16 cellular contexts compared by ENCODE assay signal in the genomic region with DNA sequence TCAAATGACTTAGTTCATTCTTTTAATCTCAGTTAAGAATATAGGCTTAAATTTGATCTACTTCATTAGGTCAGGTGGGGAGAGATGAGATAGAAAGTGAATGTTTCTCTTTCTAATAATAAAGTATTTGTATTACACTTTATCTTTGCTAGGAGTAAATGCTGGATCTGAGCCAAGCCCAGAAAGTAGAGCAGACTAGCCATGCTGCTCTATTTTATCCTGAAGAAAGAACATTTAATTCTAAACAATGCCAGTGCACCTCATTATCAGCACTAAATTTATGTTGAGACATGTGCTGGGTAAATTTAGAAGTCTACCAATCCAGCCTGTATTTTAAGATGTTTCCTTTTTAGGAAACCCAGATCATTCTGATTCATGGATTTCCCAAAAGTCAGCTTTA. TPM values are rescaled to one million over a fixed set of nuclear protein-coding genes. Genes with fewer than 3 reads are reported as not detected.
A peak's percentile ranks its signal among the peaks of the same experiment; 100 is the strongest.
DNase-seq lines count a peak whose midpoint lies in the region; FAIRE-seq and TF ChIP-seq lines count a peak whose summit lies in the region.
"Had no signal": no experiment of that assay in that cellular context is flagged by ENCODE, and none has a peak within 500 bp of the region (broad histone marks: within the 10 kb centered on the region; RNA-seq: fewer than 3 reads in every experiment).

No MANE protein-coding gene starts in this region.

- peaks cover 57% of the 10 kb centered on the region for H3K36me3 Mint-ChIP-seq in nephron (ENCODE audit: low read depth)

- peaks cover 27% of the 10 kb centered on the region for H3K4me1 Mint-ChIP-seq in nephron

- H3K9me3 Mint-ChIP-seq in nephron, result no peaks in the 10 kb centered on the region

- H3K4me3 ChIP-seq in left ventricle myocardium inferior (no peak overlapping the region), fibroblast of the aortic adventitia (ENCODE audit: low read depth, low read length) (no peak overlapping the region), thyroid gland (replicated peaks in 1 of 3) (no peak overlapping the region)
- H3K4me3 ChIP-seq: MG63 had no signal

- no peak for FAIRE-seq in urothelium cell line (lab: Jason Lieb, UNC)

- H3K4me3 Mint-ChIP-seq in nephron, result no peak overlapping the region

- H3K9me3 ChIP-seq in left ventricle myocardium inferior (replicated peaks) (no peaks in the 10 kb centered on the region), thyroid gland (no peaks in the 10 kb centered on the region)
- H3K9me3 ChIP-seq: Caco-2, MG63 had no signal

- peak overlapping the region; percentile 57 for H3K27ac ChIP-seq in left ventricle myocardium inferior (replicated peaks)
- H3K27ac ChIP-seq in thyroid gland, result no peak overlapping the region
- H3K27ac ChIP-seq: RWPE1 had no signal

- no peaks in the 10 kb centered on the region for H3K27me3 Mint-ChIP-seq in nephron (ENCODE audit: low read depth)

- no peak for DNase-seq in left ventricle myocardium inferior
- DNase-seq in cardiac septum (ENCODE audit: low spot score), result no peak
- peak; percentile 58 for DNase-seq in fibroblast of the aortic adventitia (ENCODE audit: low read depth)
- DNase-seq in activated CD4-positive, alpha-beta T cell treated with anti-CD3 and anti-CD28 coated beads for 1 hour, result no peak
- DNase-seq in thyroid gland, result no peak
- no peak for DNase-seq in urothelium cell line (ENCODE audit: low spot score)
- DNase-seq in NCI-H1417 treated with DMSO at 0.1 percent for 48 hours (lab: John Stamatoyannopoulos, UW), result no peak
- DNase-seq: AML-193, Caco-2, MG63, NCI-H1105 treated with DMSO at 0.1 percent for 48 hours, NCI-H2081, NCI-H226, NCI-H526 had no signal

- TF ChIP-seq CTCF in left ventricle myocardium inferior (IDR thresholded peaks at IDR 0.05; ENCODE audit: borderline replicate concordance) (no peak), fibroblast of the aortic adventitia (IDR thresholded peaks at IDR 0.05; ENCODE audit: insufficient read depth, low read length) (no peak), nephron (IDR thresholded peaks at IDR 0.05; ENCODE audit: unreplicated experiment in 3 of 3) (no peak), thyroid gland (IDR thresholded peaks at IDR 0.05) (no peak)

- intact Hi-C loops in left ventricle myocardium inferior (cut with micrococcal nuclease) (no loop called here), cardiac septum (cut with DNase I) (no loop called here), thyroid gland (cut with DNase I) (no loop called here)

- H3K4me1 ChIP-seq in left ventricle myocardium inferior, result peaks cover 49% of the 10 kb centered on the region
- no peaks in the 10 kb centered on the region for H3K4me1 ChIP-seq in thyroid gland
- H3K4me1 ChIP-seq: Caco-2 had no signal

- TF ChIP-seq POLR2A in thyroid gland (IDR thresholded peaks at IDR 0.05), result no peak

- H3K27me3 ChIP-seq in left ventricle myocardium inferior (ENCODE audit: low read depth), result no peaks in the 10 kb centered on the region
- H3K27me3 ChIP-seq in thyroid gland, result no peaks in the 10 kb centered on the region
- H3K27me3 ChIP-seq: MG63 had no signal

- H3K27ac Mint-ChIP-seq in nephron, result peak overlapping the region; percentile 33 to 78 (median 48)

- H3K36me3 ChIP-seq in left ventricle myocardium inferior (peaks cover 28% of the 10 kb centered on the region), thyroid gland (no peaks in the 10 kb centered on the region)

RNA-seq across cellular contexts. Expression of a gene that starts 43.5 kb away (rescaled TPM):
- 42.3 TPM for total RNA-seq in left ventricle myocardium inferior
- 52.8 TPM for total RNA-seq in cardiac septum
- total RNA-seq in fibroblast of the aortic adventitia (ENCODE audit: low replicate concordance), result 14.9 and 17.3 TPM in 2 replicates
- total RNA-seq in thyroid gland, result 10 to 100 TPM; 20.1 to 24.0 (median 21.9) TPM
